Comparison of ENCODE assay signal across 17 cellular contexts in the genomic region with DNA sequence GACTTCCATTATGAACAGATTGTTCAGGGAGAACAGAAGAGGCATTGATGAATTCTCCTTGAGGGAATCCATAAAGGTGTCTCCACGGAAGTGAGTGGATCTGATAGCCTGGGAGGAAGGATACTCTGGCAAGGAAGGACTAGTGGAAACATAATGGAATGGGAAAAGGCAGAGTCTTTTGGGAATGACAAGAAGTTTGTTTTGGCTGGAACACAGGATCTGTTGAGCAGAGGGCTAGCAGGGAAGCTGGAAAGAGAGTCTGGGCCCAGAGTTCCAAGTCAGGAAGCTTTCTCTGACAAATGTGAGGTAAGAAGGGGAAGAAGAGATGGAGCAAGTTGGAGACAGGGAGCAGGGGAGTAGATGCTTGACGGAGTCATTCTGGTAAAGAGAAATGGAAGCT. TPM values are rescaled to one million over a fixed set of nuclear protein-coding genes. Genes with fewer than 3 reads are reported as not detected.
"Had no signal": no experiment of that assay in that cellular context is flagged by ENCODE, and none has a peak within 500 bp of the region (broad histone marks: within the 10 kb centered on the region; RNA-seq: fewer than 3 reads in every experiment).

No MANE protein-coding gene starts in this region.

- H3K4me3 ChIP-seq: adrenal gland, left lung, neural progenitor cell, sigmoid colon, tibial artery had no signal

- H3K9me3 Mint-ChIP-seq: activated naive CD4-positive, alpha-beta T cell treated with anti-CD3 and anti-CD28 coated beads, Interleukin-2, amount 50 U/mL, for 24 hours; neural progenitor cell; stimulated activated naive B cell treated with anti-CD40 and anti-IgM and Interleukin-4, amounts not matched to agents 10 μg/mL and 1 μg/mL and 100 μg/mL, for 72 hours; T-helper 2 cell treated with Interferon-gamma antibody and Interleukin-4, amounts not matched to agents 5 μg/mL and 100 μg/mL, for 36 hours had no signal

- DNase-seq: activated CD4-positive, alpha-beta T cell treated with anti-CD3 and anti-CD28 coated beads for 36 hours; activated CD4-positive, alpha-beta T cell treated with anti-CD3 and anti-CD28 coated beads, Interleukin-2, amount 50 U/mL, for 48 hours; activated gamma-delta T cell; adrenal gland; dermis blood vessel endothelial cell; effector memory CD8-positive, alpha-beta T cell; foreskin melanocyte; left lung; naive thymus-derived CD4-positive, alpha-beta T cell; sigmoid colon; stimulated activated CD4-positive, alpha-beta T cell treated with anti-CD3 and anti-CD28 coated beads, Interleukin-4, amount 100 ng/mL, for 4 hours; stimulated activated naive B cell treated with anti-CD40 and anti-IgM and Interleukin-4, amounts not matched to agents 10 μg/mL and 1 μg/mL and 100 μg/mL, for 72 hours; tibial artery had no signal

- H2AFZ ChIP-seq: neural progenitor cell had no signal

- H3K27ac Mint-ChIP-seq: activated CD4-positive, alpha-beta T cell treated with anti-CD3 and anti-CD28 coated beads for 36 hours; activated naive CD4-positive, alpha-beta T cell treated with anti-CD3 and anti-CD28 coated beads, Interleukin-2, amount 50 U/mL, for 24 hours; effector memory CD8-positive, alpha-beta T cell; naive thymus-derived CD4-positive, alpha-beta T cell; neural progenitor cell; stimulated activated naive B cell treated with anti-CD40 and anti-IgM and Interleukin-4, amounts not matched to agents 10 μg/mL and 1 μg/mL and 100 μg/mL, for 72 hours; T-helper 2 cell treated with Interferon-gamma antibody and Interleukin-4, amounts not matched to agents 5 μg/mL and 100 μg/mL, for 36 hours had no signal

- H3K36me3 ChIP-seq: adrenal gland, left lung, neural progenitor cell had no signal

- H3K27me3 ChIP-seq: adrenal gland, sigmoid colon, tibial artery had no signal

- H3K9me3 ChIP-seq: adrenal gland, left lung, sigmoid colon, tibial artery had no signal

- H3K36me3 Mint-ChIP-seq: activated naive CD4-positive, alpha-beta T cell treated with anti-CD3 and anti-CD28 coated beads, Interleukin-2, amount 50 U/mL, for 24 hours; naive thymus-derived CD4-positive, alpha-beta T cell; neural progenitor cell; stimulated activated naive B cell treated with anti-CD40 and anti-IgM and Interleukin-4, amounts not matched to agents 10 μg/mL and 1 μg/mL and 100 μg/mL, for 72 hours had no signal

- H3K4me1 ChIP-seq: adrenal gland, left lung, neural progenitor cell had no signal

- H3K4me3 Mint-ChIP-seq: activated CD4-positive, alpha-beta T cell treated with anti-CD3 and anti-CD28 coated beads for 36 hours; activated naive CD4-positive, alpha-beta T cell treated with anti-CD3 and anti-CD28 coated beads, Interleukin-2, amount 50 U/mL, for 24 hours; effector memory CD8-positive, alpha-beta T cell; naive thymus-derived CD4-positive, alpha-beta T cell; neural progenitor cell; stimulated activated naive B cell treated with anti-CD40 and anti-IgM and Interleukin-4, amounts not matched to agents 10 μg/mL and 1 μg/mL and 100 μg/mL, for 72 hours; T-helper 2 cell treated with Interferon-gamma antibody and Interleukin-4, amounts not matched to agents 5 μg/mL and 100 μg/mL, for 36 hours had no signal

- H3K27ac ChIP-seq: adrenal gland, left lung, neural progenitor cell, sigmoid colon, tibial artery had no signal

- H3K9ac ChIP-seq: neural progenitor cell had no signal

- ATAC-seq: activated CD4-positive, alpha-beta T cell treated with anti-CD3 and anti-CD28 coated beads for 36 hours; effector memory CD8-positive, alpha-beta T cell; left lung; naive thymus-derived CD4-positive, alpha-beta T cell; stimulated activated naive B cell treated with anti-CD40 and anti-IgM and Interleukin-4, amounts not matched to agents 10 μg/mL and 1 μg/mL and 100 μg/mL, for 72 hours had no signal

- H3K4me1 Mint-ChIP-seq: activated CD4-positive, alpha-beta T cell treated with anti-CD3 and anti-CD28 coated beads for 36 hours; activated naive CD4-positive, alpha-beta T cell treated with anti-CD3 and anti-CD28 coated beads, Interleukin-2, amount 50 U/mL, for 24 hours; naive thymus-derived CD4-positive, alpha-beta T cell; neural progenitor cell; stimulated activated naive B cell treated with anti-CD40 and anti-IgM and Interleukin-4, amounts not matched to agents 10 μg/mL and 1 μg/mL and 100 μg/mL, for 72 hours had no signal

- H3K4me2 ChIP-seq: neural progenitor cell had no signal

RNA-seq across cellular contexts. Expression of a gene that starts 8.1 kb away (rescaled TPM):
- total RNA-seq: activated CD4-positive, alpha-beta T cell treated with anti-CD3 and anti-CD28 coated beads for 36 hours; pulmonary artery endothelial cell had no signal
- polyA plus RNA-seq: naive thymus-derived CD4-positive, alpha-beta T cell had no signal
